ENCODE assay signal across 1 cellular context in genomic region chr3:57079221-57079831, GRCh38.
A peak's percentile ranks its signal among the peaks of the same experiment; 100 is the strongest.
TF ChIP-seq lines count a peak whose summit lies in the region.

No MANE protein-coding gene starts in this region.

TF ChIP-seq in HepG2, 621 proteins besides CTCF, POLR2A, EP300 and RAD21 (continued from another document and continues in another):
- TF ChIP-seq, protein P1, sequence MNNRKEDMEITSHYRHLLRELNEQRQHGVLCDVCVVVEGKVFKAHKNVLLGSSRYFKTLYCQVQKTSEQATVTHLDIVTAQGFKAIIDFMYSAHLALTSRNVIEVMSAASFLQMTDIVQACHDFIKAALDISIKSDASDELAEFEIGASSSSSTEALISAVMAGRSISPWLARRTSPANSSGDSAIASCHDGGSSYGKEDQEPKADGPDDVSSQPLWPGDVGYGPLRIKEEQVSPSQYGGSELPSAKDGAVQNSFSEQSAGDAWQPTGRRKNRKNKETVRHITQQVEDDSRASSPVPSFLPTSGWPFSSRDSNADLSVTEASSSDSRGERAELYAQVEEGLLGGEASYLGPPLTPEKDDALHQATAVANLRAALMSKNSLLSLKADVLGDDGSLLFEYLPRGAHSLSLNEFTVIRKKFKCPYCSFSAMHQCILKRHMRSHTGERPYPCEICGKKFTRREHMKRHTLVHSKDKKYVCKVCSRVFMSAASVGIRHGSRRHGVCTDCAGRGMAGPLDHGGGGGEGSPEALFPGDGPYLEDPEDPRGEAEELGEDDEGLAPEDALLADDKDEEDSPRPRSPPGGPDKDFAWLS (CRISPR knock-in tag; IDR thresholded peaks at IDR 0.05; ENCODE audit: borderline replicate concordance): no peak
- TF ChIP-seq ZNF460 (CRISPR knock-in tag; IDR thresholded peaks at IDR 0.05; ENCODE audit: borderline replicate concordance): no peak
- TF ChIP-seq CHD2 (IDR thresholded peaks at IDR 0.05; ENCODE audit: low read depth, low read length): no peak
- no peak for TF ChIP-seq ZNF7 (CRISPR knock-in tag; IDR thresholded peaks at IDR 0.05)
- TF ChIP-seq ZBTB3 (CRISPR knock-in tag; IDR thresholded peaks at IDR 0.05; ENCODE audit: borderline replicate concordance, low read depth): 0 out of 2 replicates have a peak, but pooled peaks have one; percentile 36
- TF ChIP-seq, protein P2, sequence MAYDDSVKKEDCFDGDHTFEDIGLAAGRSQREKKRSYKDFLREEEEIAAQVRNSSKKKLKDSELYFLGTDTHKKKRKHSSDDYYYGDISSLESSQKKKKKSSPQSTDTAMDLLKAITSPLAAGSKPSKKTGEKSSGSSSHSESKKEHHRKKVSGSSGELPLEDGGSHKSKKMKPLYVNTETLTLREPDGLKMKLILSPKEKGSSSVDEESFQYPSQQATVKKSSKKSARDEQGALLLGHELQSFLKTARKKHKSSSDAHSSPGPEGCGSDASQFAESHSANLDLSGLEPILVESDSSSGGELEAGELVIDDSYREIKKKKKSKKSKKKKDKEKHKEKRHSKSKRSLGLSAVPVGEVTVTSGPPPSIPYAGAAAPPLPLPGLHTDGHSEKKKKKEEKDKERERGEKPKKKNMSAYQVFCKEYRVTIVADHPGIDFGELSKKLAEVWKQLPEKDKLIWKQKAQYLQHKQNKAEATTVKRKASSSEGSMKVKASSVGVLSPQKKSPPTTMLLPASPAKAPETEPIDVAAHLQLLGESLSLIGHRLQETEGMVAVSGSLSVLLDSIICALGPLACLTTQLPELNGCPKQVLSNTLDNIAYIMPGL (CRISPR knock-in tag; IDR thresholded peaks at IDR 0.05; ENCODE audit: borderline replicate concordance in 1 of 2, low read depth in 1 of 2): no peak
- no peak for TF ChIP-seq ZNF766 (CRISPR knock-in tag; IDR thresholded peaks at IDR 0.05; ENCODE audit: borderline replicate concordance)
- TF ChIP-seq, protein P3, sequence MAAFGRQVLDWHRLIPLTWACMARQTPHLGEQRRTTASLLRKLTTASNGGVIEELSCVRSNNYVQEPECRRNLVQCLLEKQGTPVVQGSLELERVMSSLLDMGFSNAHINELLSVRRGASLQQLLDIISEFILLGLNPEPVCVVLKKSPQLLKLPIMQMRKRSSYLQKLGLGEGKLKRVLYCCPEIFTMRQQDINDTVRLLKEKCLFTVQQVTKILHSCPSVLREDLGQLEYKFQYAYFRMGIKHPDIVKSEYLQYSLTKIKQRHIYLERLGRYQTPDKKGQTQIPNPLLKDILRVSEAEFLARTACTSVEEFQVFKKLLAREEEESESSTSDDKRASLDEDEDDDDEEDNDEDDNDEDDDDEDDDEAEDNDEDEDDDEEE (CRISPR knock-in tag; IDR thresholded peaks at IDR 0.05): no peak
- TF ChIP-seq ZNF891 (CRISPR knock-in tag; IDR thresholded peaks at IDR 0.05): no peak
- no peak for TF ChIP-seq REXO4 (CRISPR knock-in tag; IDR thresholded peaks at IDR 0.05; ENCODE audit: borderline replicate concordance)
- TF ChIP-seq HNF1B (CRISPR knock-in tag; IDR thresholded peaks at IDR 0.05): peak; percentile 37; the same call in 1 of the 2 replicates
- TF ChIP-seq KDM3A (CRISPR knock-in tag; IDR thresholded peaks at IDR 0.05; ENCODE audit: low read depth): no peak
- TF ChIP-seq ZNF510 (CRISPR knock-in tag; IDR thresholded peaks at IDR 0.05; ENCODE audit: low read depth): no peak
- no peak for TF ChIP-seq FOSL1 (CRISPR knock-in tag; IDR thresholded peaks at IDR 0.05; ENCODE audit: borderline replicate concordance)
- no peak for TF ChIP-seq ZNF652 (CRISPR knock-in tag; IDR thresholded peaks at IDR 0.05; ENCODE audit: borderline replicate concordance, low read depth)
- TF ChIP-seq, protein P4, sequence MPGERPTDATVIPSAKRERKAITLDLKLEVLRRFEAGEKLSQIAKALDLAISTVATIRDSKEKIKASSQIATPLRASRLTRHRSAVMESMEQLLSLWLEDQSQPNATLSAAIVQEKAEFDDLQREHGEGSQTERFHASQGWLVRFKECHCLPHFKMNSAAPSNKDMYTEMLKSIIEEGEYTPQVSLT (CRISPR knock-in tag; IDR thresholded peaks at IDR 0.05; ENCODE audit: borderline replicate concordance, low read depth): no peak
- no peak for TF ChIP-seq KDM1A (CRISPR knock-in tag; IDR thresholded peaks at IDR 0.05)
- no peak for TF ChIP-seq NFE2L1 (CRISPR knock-in tag; IDR thresholded peaks at IDR 0.05; ENCODE audit: borderline replicate concordance)
- no peak for TF ChIP-seq ETV5 (CRISPR knock-in tag; IDR thresholded peaks at IDR 0.05; ENCODE audit: borderline replicate concordance)
- 0 out of 2 replicates have a peak, but pooled peaks have one; percentile 3 for TF ChIP-seq KAT7 (CRISPR knock-in tag; IDR thresholded peaks at IDR 0.05; ENCODE audit: borderline replicate concordance)
- no peak for TF ChIP-seq ASH2L (IDR thresholded peaks at IDR 0.05; ENCODE audit: insufficient read length, low read depth, low read length)
- TF ChIP-seq ZNF878 (CRISPR knock-in tag; IDR thresholded peaks at IDR 0.05): no peak
- no peak for TF ChIP-seq ZNF674 (CRISPR knock-in tag; IDR thresholded peaks at IDR 0.05; ENCODE audit: low read depth)
- no peak for TF ChIP-seq BCL3 (CRISPR knock-in tag; IDR thresholded peaks at IDR 0.05)
- TF ChIP-seq ZNF687 (CRISPR knock-in tag; IDR thresholded peaks at IDR 0.05): peak; percentile 64
- TF ChIP-seq ZNF773 (CRISPR knock-in tag; IDR thresholded peaks at IDR 0.05; ENCODE audit: borderline replicate concordance): no peak
- TF ChIP-seq, protein P5, sequence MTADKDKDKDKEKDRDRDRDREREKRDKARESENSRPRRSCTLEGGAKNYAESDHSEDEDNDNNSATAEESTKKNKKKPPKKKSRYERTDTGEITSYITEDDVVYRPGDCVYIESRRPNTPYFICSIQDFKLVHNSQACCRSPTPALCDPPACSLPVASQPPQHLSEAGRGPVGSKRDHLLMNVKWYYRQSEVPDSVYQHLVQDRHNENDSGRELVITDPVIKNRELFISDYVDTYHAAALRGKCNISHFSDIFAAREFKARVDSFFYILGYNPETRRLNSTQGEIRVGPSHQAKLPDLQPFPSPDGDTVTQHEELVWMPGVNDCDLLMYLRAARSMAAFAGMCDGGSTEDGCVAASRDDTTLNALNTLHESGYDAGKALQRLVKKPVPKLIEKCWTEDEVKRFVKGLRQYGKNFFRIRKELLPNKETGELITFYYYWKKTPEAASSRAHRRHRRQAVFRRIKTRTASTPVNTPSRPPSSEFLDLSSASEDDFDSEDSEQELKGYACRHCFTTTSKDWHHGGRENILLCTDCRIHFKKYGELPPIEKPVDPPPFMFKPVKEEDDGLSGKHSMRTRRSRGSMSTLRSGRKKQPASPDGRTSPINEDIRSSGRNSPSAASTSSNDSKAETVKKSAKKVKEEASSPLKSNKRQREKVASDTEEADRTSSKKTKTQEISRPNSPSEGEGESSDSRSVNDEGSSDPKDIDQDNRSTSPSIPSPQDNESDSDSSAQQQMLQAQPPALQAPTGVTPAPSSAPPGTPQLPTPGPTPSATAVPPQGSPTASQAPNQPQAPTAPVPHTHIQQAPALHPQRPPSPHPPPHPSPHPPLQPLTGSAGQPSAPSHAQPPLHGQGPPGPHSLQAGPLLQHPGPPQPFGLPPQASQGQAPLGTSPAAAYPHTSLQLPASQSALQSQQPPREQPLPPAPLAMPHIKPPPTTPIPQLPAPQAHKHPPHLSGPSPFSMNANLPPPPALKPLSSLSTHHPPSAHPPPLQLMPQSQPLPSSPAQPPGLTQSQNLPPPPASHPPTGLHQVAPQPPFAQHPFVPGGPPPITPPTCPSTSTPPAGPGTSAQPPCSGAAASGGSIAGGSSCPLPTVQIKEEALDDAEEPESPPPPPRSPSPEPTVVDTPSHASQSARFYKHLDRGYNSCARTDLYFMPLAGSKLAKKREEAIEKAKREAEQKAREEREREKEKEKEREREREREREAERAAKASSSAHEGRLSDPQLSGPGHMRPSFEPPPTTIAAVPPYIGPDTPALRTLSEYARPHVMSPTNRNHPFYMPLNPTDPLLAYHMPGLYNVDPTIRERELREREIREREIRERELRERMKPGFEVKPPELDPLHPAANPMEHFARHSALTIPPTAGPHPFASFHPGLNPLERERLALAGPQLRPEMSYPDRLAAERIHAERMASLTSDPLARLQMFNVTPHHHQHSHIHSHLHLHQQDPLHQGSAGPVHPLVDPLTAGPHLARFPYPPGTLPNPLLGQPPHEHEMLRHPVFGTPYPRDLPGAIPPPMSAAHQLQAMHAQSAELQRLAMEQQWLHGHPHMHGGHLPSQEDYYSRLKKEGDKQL (CRISPR knock-in tag; IDR thresholded peaks at IDR 0.05; ENCODE audit: low read depth): no peak
- TF ChIP-seq TOPORS (CRISPR knock-in tag; IDR thresholded peaks at IDR 0.05): 0 out of 2 replicates have a peak, but pooled peaks have one; percentile 5
- TF ChIP-seq AGO1 (IDR thresholded peaks at IDR 0.05; ENCODE audit: low read depth, low read length, poor library complexity, severe bottlenecking): no peak
- TF ChIP-seq MTA3 (CRISPR knock-in tag; IDR thresholded peaks at IDR 0.05): no peak
- peak; percentile 41; the same call in 1 of the 2 replicates for TF ChIP-seq ZNF350 (CRISPR knock-in tag; IDR thresholded peaks at IDR 0.05; ENCODE audit: borderline replicate concordance, low read depth)
- TF ChIP-seq LRRFIP1 (CRISPR knock-in tag; conservative IDR thresholded peaks at IDR 0.05): no peak
- TF ChIP-seq ZNF251 (CRISPR knock-in tag; IDR thresholded peaks at IDR 0.05): no peak
- peak; percentile 4 for TF ChIP-seq IKZF4 (CRISPR knock-in tag; IDR thresholded peaks at IDR 0.05; ENCODE audit: borderline replicate concordance, low read depth, not compliant biosample characterization)
- no peak for TF ChIP-seq ZNF558 (CRISPR knock-in tag; IDR thresholded peaks at IDR 0.05; ENCODE audit: borderline replicate concordance)
- no peak for TF ChIP-seq MEIS1 (CRISPR knock-in tag; IDR thresholded peaks at IDR 0.05; ENCODE audit: borderline replicate concordance)
- TF ChIP-seq PCBP2 (optimal IDR thresholded peaks at IDR 0.05; ENCODE audit: low read depth, low read length, poor library complexity, severe bottlenecking): no peak
- TF ChIP-seq, protein P6, sequence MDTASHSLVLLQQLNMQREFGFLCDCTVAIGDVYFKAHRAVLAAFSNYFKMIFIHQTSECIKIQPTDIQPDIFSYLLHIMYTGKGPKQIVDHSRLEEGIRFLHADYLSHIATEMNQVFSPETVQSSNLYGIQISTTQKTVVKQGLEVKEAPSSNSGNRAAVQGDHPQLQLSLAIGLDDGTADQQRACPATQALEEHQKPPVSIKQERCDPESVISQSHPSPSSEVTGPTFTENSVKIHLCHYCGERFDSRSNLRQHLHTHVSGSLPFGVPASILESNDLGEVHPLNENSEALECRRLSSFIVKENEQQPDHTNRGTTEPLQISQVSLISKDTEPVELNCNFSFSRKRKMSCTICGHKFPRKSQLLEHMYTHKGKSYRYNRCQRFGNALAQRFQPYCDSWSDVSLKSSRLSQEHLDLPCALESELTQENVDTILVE (CRISPR knock-in tag; IDR thresholded peaks at IDR 0.05): no peak
